35 cellular contexts compared by ENCODE assay signal in genomic region chr11:1024597-1025409, GRCh38. TPM values are rescaled to one million over a fixed set of nuclear protein-coding genes. Genes with fewer than 3 reads are reported as not detected.
"Had no signal": no experiment of that assay in that cellular context is flagged by ENCODE, and none has a peak within 500 bp of the region (broad histone marks: within the 10 kb centered on the region; RNA-seq: fewer than 3 reads in every experiment).

No MANE protein-coding gene starts in this region.

- H3K9me3 Mint-ChIP-seq: activated CD4-positive, alpha-beta memory T cell treated with anti-CD3 and anti-CD28 coated beads for 36 hours; activated CD4-positive, alpha-beta T cell treated with anti-CD3 and anti-CD28 coated beads, Interleukin-2, amount 10 ng/mL, durations not matched to agents 24 days and 14 days; activated naive CD4-positive, alpha-beta T cell treated with anti-CD3 and anti-CD28 coated beads for 36 hours; activated naive CD4-positive, alpha-beta T cell treated with anti-CD3 and anti-CD28 coated beads, Interleukin-2, amount 50 U/mL, for 24 hours; activated naive CD8-positive, alpha-beta T cell treated with anti-CD3 and anti-CD28 coated beads for 36 hours; activated naive CD8-positive, alpha-beta T cell treated with anti-CD3 and anti-CD28 coated beads, Interleukin-2, amount 50 U/mL, for 24 hours; activated T-helper 1 cell treated with anti-CD3 and anti-CD28 coated beads, Interleukin-12 subunit alpha, Interleukin-12 subunit beta, Interleukin-2, Interleukin-4 antibody, amounts not matched to agents 30 ng/mL and 10 ng/mL and 1 ng/mL, durations not matched to agents 14 hours and 24 hours and 36 hours; activated T-helper 2 cell treated with anti-CD3 and anti-CD28 coated beads, Interferon-gamma antibody, Interleukin-2, Interleukin-4, amounts not matched to agents 10 μg/mL and 5 μg/mL and 100 μg/mL, durations not matched to agents 14 hours and 24 hours and 36 hours; effector memory CD8-positive, alpha-beta T cell had no signal

- H3K9me3 ChIP-seq: adrenal gland, body of pancreas, esophagus muscularis mucosa, gastrocnemius medialis, heart left ventricle had no signal

- H3K4me1 ChIP-seq: adrenal gland, body of pancreas, foreskin keratinocyte, gastrocnemius medialis, heart left ventricle had no signal

- H3K36me3 ChIP-seq: adrenal gland, gastrocnemius medialis, heart left ventricle had no signal

- ATAC-seq: activated CD4-positive, alpha-beta T cell treated with anti-CD3 and anti-CD28 coated beads for 36 hours; activated CD8-positive, alpha-beta memory T cell treated with anti-CD3 and anti-CD28 coated beads, Interleukin-2, amount 10 ng/mL, durations not matched to agents 7 days and 5 days; activated CD8-positive, alpha-beta T cell treated with anti-CD3 and anti-CD28 coated beads, Interleukin-2, amount 10 ng/mL, durations not matched to agents 7 days and 5 days; activated naive CD8-positive, alpha-beta T cell treated with anti-CD3 and anti-CD28 coated beads, Interleukin-2, amount 50 U/mL, for 24 hours; body of pancreas; effector memory CD8-positive, alpha-beta T cell; foreskin keratinocyte; gastrocnemius medialis; heart left ventricle had no signal

- H3K27ac Mint-ChIP-seq: activated CD4-positive, alpha-beta memory T cell treated with anti-CD3 and anti-CD28 coated beads for 36 hours; activated CD4-positive, alpha-beta T cell treated with anti-CD3 and anti-CD28 coated beads for 36 hours; activated CD4-positive, alpha-beta T cell treated with anti-CD3 and anti-CD28 coated beads, Interleukin-2, amount 10 ng/mL, durations not matched to agents 24 days and 14 days; activated CD8-positive, alpha-beta memory T cell treated with anti-CD3 and anti-CD28 coated beads, Interleukin-2, amount 10 ng/mL, durations not matched to agents 7 days and 5 days; activated CD8-positive, alpha-beta T cell treated with anti-CD3 and anti-CD28 coated beads, Interleukin-2, amount 10 ng/mL, durations not matched to agents 7 days and 5 days; activated naive CD4-positive, alpha-beta T cell treated with anti-CD3 and anti-CD28 coated beads for 36 hours; activated naive CD4-positive, alpha-beta T cell treated with anti-CD3 and anti-CD28 coated beads, Interleukin-2, amount 50 U/mL, for 24 hours; activated naive CD8-positive, alpha-beta T cell treated with anti-CD3 and anti-CD28 coated beads for 36 hours; activated naive CD8-positive, alpha-beta T cell treated with anti-CD3 and anti-CD28 coated beads, Interleukin-2, amount 50 U/mL, for 24 hours; activated T-helper 1 cell treated with anti-CD3 and anti-CD28 coated beads, Interleukin-12 subunit alpha, Interleukin-12 subunit beta, Interleukin-2, Interleukin-4 antibody, amounts not matched to agents 30 ng/mL and 10 ng/mL and 1 ng/mL, durations not matched to agents 14 hours and 24 hours and 36 hours; activated T-helper 2 cell treated with anti-CD3 and anti-CD28 coated beads, Interferon-gamma antibody, Interleukin-2, Interleukin-4, amounts not matched to agents 10 μg/mL and 5 μg/mL and 100 μg/mL, durations not matched to agents 14 hours and 24 hours and 36 hours; effector memory CD8-positive, alpha-beta T cell had no signal

- DNase-seq: activated CD4-positive, alpha-beta memory T cell treated with anti-CD3 and anti-CD28 coated beads for 36 hours; activated CD4-positive, alpha-beta T cell treated with anti-CD3 and anti-CD28 coated beads for 36 hours; activated CD4-positive, alpha-beta T cell treated with anti-CD3 and anti-CD28 coated beads, Interleukin-2, amount 10 ng/mL, durations not matched to agents 24 days and 14 days; activated CD4-positive, CD25-positive, alpha-beta regulatory T cell; activated CD4-positive, CD25-positive, alpha-beta regulatory T cell treated with anti-CD3 and anti-CD28 coated beads, Interleukin-2, amount 50 U/mL, for 72 hours; activated CD8-positive, alpha-beta memory T cell treated with anti-CD3 and anti-CD28 coated beads, Interleukin-2, amount 10 ng/mL, durations not matched to agents 7 days and 5 days; activated CD8-positive, alpha-beta memory T cell treated with anti-CD3 and anti-CD28 coated beads, Interleukin-2, amount 50 U/mL, for 4 hours; activated CD8-positive, alpha-beta T cell treated with anti-CD3 and anti-CD28 coated beads, Interleukin-2, amount 10 ng/mL, durations not matched to agents 7 days and 5 days; activated effector memory CD4-positive, alpha-beta T cell treated with anti-CD3 and anti-CD28 coated beads, Interleukin-2, amount 50 U/mL, for 16 hours; activated naive CD4-positive, alpha-beta T cell treated with anti-CD3 and anti-CD28 coated beads for 36 hours; activated naive CD8-positive, alpha-beta T cell treated with anti-CD3 and anti-CD28 coated beads for 36 hours; activated naive CD8-positive, alpha-beta T cell treated with anti-CD3 and anti-CD28 coated beads, Interleukin-2, amount 50 U/mL, for 24 hours; activated T-cell treated with anti-CD3 and anti-CD28 coated beads, Interleukin-2, amount 50 U/mL, for 1 hour; activated T-cell treated with anti-CD3 and anti-CD28 coated beads, Interleukin-2, amount 50 U/mL, for 48 hours; adrenal gland; amygdala; aorta; body of pancreas; caudate nucleus; cortex of kidney; dermis blood vessel endothelial cell; effector CD4-positive, alpha-beta T cell; effector memory CD8-positive, alpha-beta T cell; erythroblast; foreskin keratinocyte; gastrocnemius medialis; glutamatergic neuron; heart left ventricle; T-helper 2 cell had no signal

- H3K27me3 ChIP-seq: adrenal gland, body of pancreas, esophagus muscularis mucosa, foreskin keratinocyte, gastrocnemius medialis, heart left ventricle had no signal

- H3K36me3 Mint-ChIP-seq: activated CD4-positive, alpha-beta memory T cell treated with anti-CD3 and anti-CD28 coated beads for 36 hours; activated CD8-positive, alpha-beta memory T cell treated with anti-CD3 and anti-CD28 coated beads, Interleukin-2, amount 10 ng/mL, durations not matched to agents 7 days and 5 days; activated naive CD4-positive, alpha-beta T cell treated with anti-CD3 and anti-CD28 coated beads, Interleukin-2, amount 50 U/mL, for 24 hours had no signal

- H3K27ac ChIP-seq: adrenal gland, body of pancreas, esophagus muscularis mucosa, foreskin keratinocyte, gastrocnemius medialis, heart left ventricle had no signal

- H3K4me3 Mint-ChIP-seq: activated CD4-positive, alpha-beta memory T cell treated with anti-CD3 and anti-CD28 coated beads for 36 hours; activated CD4-positive, alpha-beta T cell treated with anti-CD3 and anti-CD28 coated beads for 36 hours; activated CD4-positive, alpha-beta T cell treated with anti-CD3 and anti-CD28 coated beads, Interleukin-2, amount 10 ng/mL, durations not matched to agents 24 days and 14 days; activated CD8-positive, alpha-beta memory T cell treated with anti-CD3 and anti-CD28 coated beads, Interleukin-2, amount 10 ng/mL, durations not matched to agents 7 days and 5 days; activated CD8-positive, alpha-beta T cell treated with anti-CD3 and anti-CD28 coated beads, Interleukin-2, amount 10 ng/mL, durations not matched to agents 7 days and 5 days; activated naive CD4-positive, alpha-beta T cell treated with anti-CD3 and anti-CD28 coated beads for 36 hours; activated naive CD4-positive, alpha-beta T cell treated with anti-CD3 and anti-CD28 coated beads, Interleukin-2, amount 50 U/mL, for 24 hours; activated naive CD8-positive, alpha-beta T cell treated with anti-CD3 and anti-CD28 coated beads for 36 hours; activated naive CD8-positive, alpha-beta T cell treated with anti-CD3 and anti-CD28 coated beads, Interleukin-2, amount 50 U/mL, for 24 hours; activated T-helper 1 cell treated with anti-CD3 and anti-CD28 coated beads, Interleukin-12 subunit alpha, Interleukin-12 subunit beta, Interleukin-2, Interleukin-4 antibody, amounts not matched to agents 30 ng/mL and 10 ng/mL and 1 ng/mL, durations not matched to agents 14 hours and 24 hours and 36 hours; effector memory CD8-positive, alpha-beta T cell had no signal

- H3K27me3 Mint-ChIP-seq: activated CD4-positive, alpha-beta memory T cell treated with anti-CD3 and anti-CD28 coated beads for 36 hours; activated CD4-positive, alpha-beta T cell treated with anti-CD3 and anti-CD28 coated beads for 36 hours; activated CD4-positive, alpha-beta T cell treated with anti-CD3 and anti-CD28 coated beads, Interleukin-2, amount 10 ng/mL, durations not matched to agents 24 days and 14 days; activated CD8-positive, alpha-beta memory T cell treated with anti-CD3 and anti-CD28 coated beads, Interleukin-2, amount 10 ng/mL, durations not matched to agents 7 days and 5 days; activated naive CD4-positive, alpha-beta T cell treated with anti-CD3 and anti-CD28 coated beads, Interleukin-2, amount 50 U/mL, for 24 hours; activated naive CD8-positive, alpha-beta T cell treated with anti-CD3 and anti-CD28 coated beads for 36 hours; activated naive CD8-positive, alpha-beta T cell treated with anti-CD3 and anti-CD28 coated beads, Interleukin-2, amount 50 U/mL, for 24 hours; effector memory CD8-positive, alpha-beta T cell had no signal

- H3K4me3 ChIP-seq: adrenal gland, body of pancreas, esophagus muscularis mucosa, gastrocnemius medialis, heart left ventricle had no signal

- H3K4me1 Mint-ChIP-seq: activated CD4-positive, alpha-beta T cell treated with anti-CD3 and anti-CD28 coated beads for 36 hours; activated CD4-positive, alpha-beta T cell treated with anti-CD3 and anti-CD28 coated beads, Interleukin-2, amount 10 ng/mL, durations not matched to agents 24 days and 14 days; activated CD8-positive, alpha-beta memory T cell treated with anti-CD3 and anti-CD28 coated beads, Interleukin-2, amount 10 ng/mL, durations not matched to agents 7 days and 5 days; activated naive CD4-positive, alpha-beta T cell treated with anti-CD3 and anti-CD28 coated beads, Interleukin-2, amount 50 U/mL, for 24 hours; activated naive CD8-positive, alpha-beta T cell treated with anti-CD3 and anti-CD28 coated beads for 36 hours; activated naive CD8-positive, alpha-beta T cell treated with anti-CD3 and anti-CD28 coated beads, Interleukin-2, amount 50 U/mL, for 24 hours had no signal

RNA-seq across cellular contexts. Expression of gene MUC6, which starts 11.7 kb away (rescaled TPM):
- total RNA-seq: activated CD4-positive, alpha-beta memory T cell treated with anti-CD3 and anti-CD28 coated beads for 36 hours; activated CD4-positive, alpha-beta T cell treated with anti-CD3 and anti-CD28 coated beads for 36 hours; activated CD4-positive, alpha-beta T cell treated with anti-CD3 and anti-CD28 coated beads, Interleukin-2, amount 10 ng/mL, durations not matched to agents 24 days and 14 days; activated CD8-positive, alpha-beta memory T cell treated with anti-CD3 and anti-CD28 coated beads for 36 hours; activated CD8-positive, alpha-beta memory T cell treated with anti-CD3 and anti-CD28 coated beads, Interleukin-2, amount 10 ng/mL, durations not matched to agents 7 days and 5 days; activated CD8-positive, alpha-beta T cell treated with anti-CD3 and anti-CD28 coated beads, Interleukin-2, amount 10 ng/mL, durations not matched to agents 7 days and 5 days; activated naive CD4-positive, alpha-beta T cell treated with anti-CD3 and anti-CD28 coated beads for 36 hours; activated naive CD8-positive, alpha-beta T cell treated with anti-CD3 and anti-CD28 coated beads for 36 hours; activated T-helper 1 cell treated with anti-CD3 and anti-CD28 coated beads, Interleukin-12 subunit alpha, Interleukin-12 subunit beta, Interleukin-2, Interleukin-4 antibody, amounts not matched to agents 30 ng/mL and 10 ng/mL and 1 ng/mL, durations not matched to agents 14 hours and 24 hours and 36 hours; activated T-helper 2 cell treated with anti-CD3 and anti-CD28 coated beads, Interferon-gamma antibody, Interleukin-2, Interleukin-4, amounts not matched to agents 10 μg/mL and 5 μg/mL and 100 μg/mL, durations not matched to agents 14 hours and 24 hours and 36 hours; aorta; chondrocyte; dermis blood vessel endothelial cell; esophagus muscularis mucosa; foreskin keratinocyte; gastrocnemius medialis; heart left ventricle had no signal
- polyA plus RNA-seq: foreskin keratinocyte had no signal

RNA-seq across cellular contexts. Expression of gene MUC2, which starts 49.9 kb away (rescaled TPM):
- total RNA-seq: activated CD4-positive, alpha-beta memory T cell treated with anti-CD3 and anti-CD28 coated beads for 36 hours; activated CD4-positive, alpha-beta T cell treated with anti-CD3 and anti-CD28 coated beads for 36 hours; activated CD4-positive, alpha-beta T cell treated with anti-CD3 and anti-CD28 coated beads, Interleukin-2, amount 10 ng/mL, durations not matched to agents 24 days and 14 days; activated CD8-positive, alpha-beta memory T cell treated with anti-CD3 and anti-CD28 coated beads for 36 hours; activated CD8-positive, alpha-beta memory T cell treated with anti-CD3 and anti-CD28 coated beads, Interleukin-2, amount 10 ng/mL, durations not matched to agents 7 days and 5 days; activated CD8-positive, alpha-beta T cell treated with anti-CD3 and anti-CD28 coated beads, Interleukin-2, amount 10 ng/mL, durations not matched to agents 7 days and 5 days; activated naive CD4-positive, alpha-beta T cell treated with anti-CD3 and anti-CD28 coated beads for 36 hours; activated naive CD8-positive, alpha-beta T cell treated with anti-CD3 and anti-CD28 coated beads for 36 hours; activated T-helper 1 cell treated with anti-CD3 and anti-CD28 coated beads, Interleukin-12 subunit alpha, Interleukin-12 subunit beta, Interleukin-2, Interleukin-4 antibody, amounts not matched to agents 30 ng/mL and 10 ng/mL and 1 ng/mL, durations not matched to agents 14 hours and 24 hours and 36 hours; activated T-helper 2 cell treated with anti-CD3 and anti-CD28 coated beads, Interferon-gamma antibody, Interleukin-2, Interleukin-4, amounts not matched to agents 10 μg/mL and 5 μg/mL and 100 μg/mL, durations not matched to agents 14 hours and 24 hours and 36 hours; chondrocyte; dermis blood vessel endothelial cell; foreskin keratinocyte had no signal
- polyA plus RNA-seq: foreskin keratinocyte had no signal
